ENCODE assay signal across 12 cellular contexts in the genomic region with DNA sequence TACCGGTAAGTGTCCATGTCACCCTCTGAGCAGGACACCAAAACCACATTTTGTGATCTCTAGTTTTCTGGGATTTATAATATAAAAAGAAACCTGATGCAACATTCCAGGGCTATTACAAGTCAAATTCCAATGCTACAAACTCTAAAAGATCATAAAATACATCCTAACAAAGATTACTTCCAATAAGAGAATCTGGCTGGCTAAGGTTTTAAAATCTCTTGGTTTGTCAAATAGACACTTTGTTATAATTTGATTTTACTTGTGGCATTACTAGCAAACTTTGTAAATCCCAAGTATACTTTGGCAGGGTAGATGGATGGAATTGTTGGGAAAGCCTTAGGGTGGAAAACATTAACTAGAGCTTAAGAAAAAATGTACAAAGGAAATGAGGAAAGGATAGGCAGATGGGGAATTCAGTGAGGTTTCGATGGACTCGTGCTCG.
A peak's percentile ranks its signal among the peaks of the same experiment; 100 is the strongest.
DNase-seq lines count a peak whose midpoint lies in the region; ATAC-seq and TF ChIP-seq lines count a peak whose summit lies in the region.
"Had no signal": no experiment of that assay in that cellular context is flagged by ENCODE, and none has a peak within 500 bp of the region (broad histone marks: within the 10 kb centered on the region; RNA-seq: fewer than 3 reads in every experiment).

No MANE protein-coding gene starts in this region.

- H3K4me1 ChIP-seq in smooth muscle cell (ENCODE audit: low read depth) = peaks cover 5% of the 10 kb centered on the region
- H3K4me1 ChIP-seq in effector memory CD4-positive, alpha-beta T cell (ENCODE audit: control insufficient read depth, insufficient read depth, low read length, poor library complexity, severe bottlenecking) = no peaks in the 10 kb centered on the region

- H3K4me3 ChIP-seq in fibroblast of pulmonary artery (replicated peaks; ENCODE audit: low read depth, low read length) (no peak overlapping the region), smooth muscle cell (no peak overlapping the region)
- no peak overlapping the region for H3K4me3 ChIP-seq in effector memory CD4-positive, alpha-beta T cell (ENCODE audit: insufficient read depth, low read depth, low read length, poor library complexity, severe bottlenecking)

- POLR2A ChIA-PET in WTC11 (lab: Charles Lee) = interaction anchor here (0.5 kb wide), 1 partner anchor 554 kb away, joined by 3 read pairs; no protein-coding TSS in a partner anchor

- H4K20me1 ChIP-seq in smooth muscle cell (ENCODE audit: low read depth) = no peaks in the 10 kb centered on the region

- H3K9ac ChIP-seq in smooth muscle cell (ENCODE audit: low read depth) = no peak overlapping the region

- no peaks in the 10 kb centered on the region for H3K9me3 ChIP-seq in smooth muscle cell (replicated peaks; ENCODE audit: low read depth)
- H3K9me3 ChIP-seq in effector memory CD4-positive, alpha-beta T cell (ENCODE audit: control insufficient read depth, low read length) = no peaks in the 10 kb centered on the region

- WGBS in smooth muscle cell (ENCODE audit: low lambda C conversion rate) = 21% methylated on average over 4 of the region's 4 CpGs

- peak overlapping the region; percentile 2; the same call in 1 of the 2 replicates for H3K27ac Mint-ChIP-seq in WTC11
- H3K27ac Mint-ChIP-seq: stimulated activated naive CD8-positive, alpha-beta T cell treated with anti-CD3 and anti-CD28 coated beads, Interleukin-15, amount 100 ng/mL, for 72 hours had no signal

- H3K9me3 Mint-ChIP-seq in WTC11 = peaks cover 4% of the 10 kb centered on the region
- H3K9me3 Mint-ChIP-seq: stimulated activated naive CD8-positive, alpha-beta T cell treated with anti-CD3 and anti-CD28 coated beads, Interleukin-15, amount 100 ng/mL, for 72 hours had no signal

- DNase-seq in GM04504 (ENCODE audit: low read depth) = peak; percentile 53
- no peak for DNase-seq in WTC11 (ENCODE audit: low spot score)
- peak; percentile 39 for DNase-seq in fibroblast of pulmonary artery (ENCODE audit: low read depth)
- no peak for DNase-seq in smooth muscle cell (lab: John Stamatoyannopoulos, UW; ENCODE audit: unreplicated experiment)
- DNase-seq in SHP77 treated with DMSO at 0.1 percent for 48 hours (lab: John Stamatoyannopoulos, UW) = no peak
- DNase-seq in medulla oblongata (ENCODE audit: extremely low spot score) = no peak
- no peak for DNase-seq in activated CD4-positive, alpha-beta T cell treated with anti-CD3 and anti-CD28 coated beads, Interleukin-2, amount 50 U/mL, for 48 hours
- DNase-seq in effector memory CD4-positive, alpha-beta T cell = no peak
- DNase-seq: activated gamma-delta T cell; NCI-H2171 treated with DMSO at 0.1 percent for 48 hours; stimulated activated naive CD8-positive, alpha-beta T cell treated with anti-CD3 and anti-CD28 coated beads, Interleukin-15, amount 100 ng/mL, for 72 hours had no signal

- H3F3A ChIP-seq in smooth muscle cell (ENCODE audit: low read depth) = peaks cover 3% of the 10 kb centered on the region

- peaks cover 41% of the 10 kb centered on the region for H3K4me1 Mint-ChIP-seq in WTC11

- TF ChIP-seq CTCF in WTC11 (IDR thresholded peaks at IDR 0.05) (no peak), fibroblast of pulmonary artery (IDR thresholded peaks at IDR 0.05; ENCODE audit: low read length, missing control alignments) (no peak), smooth muscle cell (IDR thresholded peaks at IDR 0.05; ENCODE audit: borderline replicate concordance, insufficient read depth, poor library complexity, severe bottlenecking) (no peak)

- no peak for ATAC-seq in WTC11
- ATAC-seq: stimulated activated naive CD8-positive, alpha-beta T cell treated with anti-CD3 and anti-CD28 coated beads, Interleukin-15, amount 100 ng/mL, for 72 hours had no signal

- CTCF ChIA-PET in WTC11 (lab: Charles Lee) = interaction anchor here (2.2 kb wide), 1 partner anchor 36 kb away, joined by 7 read pairs; no protein-coding TSS in a partner anchor

- no peaks in the 10 kb centered on the region for H3K27me3 Mint-ChIP-seq in WTC11 (ENCODE audit: low read depth)
- H3K27me3 Mint-ChIP-seq: stimulated activated naive CD8-positive, alpha-beta T cell treated with anti-CD3 and anti-CD28 coated beads, Interleukin-15, amount 100 ng/mL, for 72 hours had no signal

- no peak overlapping the region for H3K4me3 Mint-ChIP-seq in WTC11
- H3K4me3 Mint-ChIP-seq: stimulated activated naive CD8-positive, alpha-beta T cell treated with anti-CD3 and anti-CD28 coated beads, Interleukin-15, amount 100 ng/mL, for 72 hours had no signal

- H3K36me3 ChIP-seq in smooth muscle cell (ENCODE audit: low read depth) = no peaks in the 10 kb centered on the region
- no peaks in the 10 kb centered on the region for H3K36me3 ChIP-seq in effector memory CD4-positive, alpha-beta T cell (ENCODE audit: control insufficient read depth, insufficient read depth, low read length)

- H3K79me2 ChIP-seq in smooth muscle cell (ENCODE audit: low read depth) = no peaks in the 10 kb centered on the region

- H2AFZ ChIP-seq in smooth muscle cell (ENCODE audit: low read depth) = no peak overlapping the region

- H3K27me3 ChIP-seq in smooth muscle cell (ENCODE audit: low read depth) = no peaks in the 10 kb centered on the region
- no peaks in the 10 kb centered on the region for H3K27me3 ChIP-seq in effector memory CD4-positive, alpha-beta T cell (replicated peaks; ENCODE audit: control insufficient read depth, insufficient read depth, low read length, poor library complexity, severe bottlenecking)

- H3K4me2 ChIP-seq in smooth muscle cell = peak overlapping the region; percentile 68

- H3K27ac ChIP-seq in smooth muscle cell (ENCODE audit: low read depth) = peak overlapping the region; percentile 64
- H3K27ac ChIP-seq in effector memory CD4-positive, alpha-beta T cell (ENCODE audit: insufficient read depth, low read length, poor library complexity, severe bottlenecking) = no peak overlapping the region
- H3K27ac ChIP-seq: VCaP had no signal

- no peaks in the 10 kb centered on the region for H3K36me3 Mint-ChIP-seq in WTC11

TF ChIP-seq in WTC11, 78 proteins besides CTCF, POLR2A, EP300 and RAD21 (continues in another document):
- TF ChIP-seq KAT7 (CRISPR knock-in tag; IDR thresholded peaks at IDR 0.05; ENCODE audit: borderline replicate concordance) = no peak
- TF ChIP-seq, protein P1, sequence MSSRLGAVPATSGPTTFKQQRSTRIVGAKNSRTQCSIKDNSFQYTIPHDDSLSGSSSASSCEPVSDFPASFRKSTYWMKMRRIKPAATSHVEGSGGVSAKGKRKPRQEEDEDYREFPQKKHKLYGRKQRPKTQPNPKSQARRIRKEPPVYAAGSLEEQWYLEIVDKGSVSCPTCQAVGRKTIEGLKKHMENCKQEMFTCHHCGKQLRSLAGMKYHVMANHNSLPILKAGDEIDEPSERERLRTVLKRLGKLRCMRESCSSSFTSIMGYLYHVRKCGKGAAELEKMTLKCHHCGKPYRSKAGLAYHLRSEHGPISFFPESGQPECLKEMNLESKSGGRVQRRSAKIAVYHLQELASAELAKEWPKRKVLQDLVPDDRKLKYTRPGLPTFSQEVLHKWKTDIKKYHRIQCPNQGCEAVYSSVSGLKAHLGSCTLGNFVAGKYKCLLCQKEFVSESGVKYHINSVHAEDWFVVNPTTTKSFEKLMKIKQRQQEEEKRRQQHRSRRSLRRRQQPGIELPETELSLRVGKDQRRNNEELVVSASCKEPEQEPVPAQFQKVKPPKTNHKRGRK (CRISPR knock-in tag; IDR thresholded peaks at IDR 0.05; ENCODE audit: borderline replicate concordance) = no peak
- no peak for TF ChIP-seq TEAD1 (CRISPR knock-in tag; IDR thresholded peaks at IDR 0.05)
- TF ChIP-seq, protein P2, sequence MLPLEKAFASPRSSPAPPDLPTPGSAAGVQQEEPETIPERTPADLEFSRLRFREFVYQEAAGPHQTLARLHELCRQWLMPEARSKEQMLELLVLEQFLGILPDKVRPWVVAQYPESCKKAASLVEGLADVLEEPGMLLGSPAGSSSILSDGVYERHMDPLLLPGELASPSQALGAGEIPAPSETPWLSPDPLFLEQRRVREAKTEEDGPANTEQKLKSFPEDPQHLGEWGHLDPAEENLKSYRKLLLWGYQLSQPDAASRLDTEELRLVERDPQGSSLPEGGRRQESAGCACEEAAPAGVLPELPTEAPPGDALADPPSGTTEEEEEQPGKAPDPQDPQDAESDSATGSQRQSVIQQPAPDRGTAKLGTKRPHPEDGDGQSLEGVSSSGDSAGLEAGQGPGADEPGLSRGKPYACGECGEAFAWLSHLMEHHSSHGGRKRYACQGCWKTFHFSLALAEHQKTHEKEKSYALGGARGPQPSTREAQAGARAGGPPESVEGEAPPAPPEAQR (CRISPR knock-in tag; IDR thresholded peaks at IDR 0.05) = no peak
- no peak for TF ChIP-seq GRHL2 (CRISPR knock-in tag; IDR thresholded peaks at IDR 0.05; ENCODE audit: insufficient replicate concordance, severe bottlenecking)
- TF ChIP-seq, protein P3, sequence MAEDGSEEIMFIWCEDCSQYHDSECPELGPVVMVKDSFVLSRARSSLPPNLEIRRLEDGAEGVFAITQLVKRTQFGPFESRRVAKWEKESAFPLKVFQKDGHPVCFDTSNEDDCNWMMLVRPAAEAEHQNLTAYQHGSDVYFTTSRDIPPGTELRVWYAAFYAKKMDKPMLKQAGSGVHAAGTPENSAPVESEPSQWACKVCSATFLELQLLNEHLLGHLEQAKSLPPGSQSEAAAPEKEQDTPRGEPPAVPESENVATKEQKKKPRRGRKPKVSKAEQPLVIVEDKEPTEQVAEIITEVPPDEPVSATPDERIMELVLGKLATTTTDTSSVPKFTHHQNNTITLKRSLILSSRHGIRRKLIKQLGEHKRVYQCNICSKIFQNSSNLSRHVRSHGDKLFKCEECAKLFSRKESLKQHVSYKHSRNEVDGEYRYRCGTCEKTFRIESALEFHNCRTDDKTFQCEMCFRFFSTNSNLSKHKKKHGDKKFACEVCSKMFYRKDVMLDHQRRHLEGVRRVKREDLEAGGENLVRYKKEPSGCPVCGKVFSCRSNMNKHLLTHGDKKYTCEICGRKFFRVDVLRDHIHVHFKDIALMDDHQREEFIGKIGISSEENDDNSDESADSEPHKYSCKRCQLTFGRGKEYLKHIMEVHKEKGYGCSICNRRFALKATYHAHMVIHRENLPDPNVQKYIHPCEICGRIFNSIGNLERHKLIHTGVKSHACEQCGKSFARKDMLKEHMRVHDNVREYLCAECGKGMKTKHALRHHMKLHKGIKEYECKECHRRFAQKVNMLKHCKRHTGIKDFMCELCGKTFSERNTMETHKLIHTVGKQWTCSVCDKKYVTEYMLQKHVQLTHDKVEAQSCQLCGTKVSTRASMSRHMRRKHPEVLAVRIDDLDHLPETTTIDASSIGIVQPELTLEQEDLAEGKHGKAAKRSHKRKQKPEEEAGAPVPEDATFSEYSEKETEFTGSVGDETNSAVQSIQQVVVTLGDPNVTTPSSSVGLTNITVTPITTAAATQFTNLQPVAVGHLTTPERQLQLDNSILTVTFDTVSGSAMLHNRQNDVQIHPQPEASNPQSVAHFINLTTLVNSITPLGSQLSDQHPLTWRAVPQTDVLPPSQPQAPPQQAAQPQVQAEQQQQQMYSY (CRISPR knock-in tag; IDR thresholded peaks at IDR 0.05) = no peak
- TF ChIP-seq ZNF416 (CRISPR knock-in tag; IDR thresholded peaks at IDR 0.05) = no peak

Comparison
In these comparisons a context has a peak if more than half of its experiments do, and no peak if none do; other contexts are left out.
1. DNase-seq: peak in GM04504 (single experiment) and fibroblast of pulmonary artery (single experiment); none in WTC11 (single experiment), smooth muscle cell (single experiment), SHP77 treated with DMSO at 0.1 percent for 48 hours (single experiment), medulla oblongata (single experiment), activated CD4-positive, alpha-beta T cell treated with anti-CD3 and anti-CD28 coated beads, Interleukin-2, amount 50 U/mL, for 48 hours (0 of 2) and effector memory CD4-positive, alpha-beta T cell (0 of 3).